ENCODE assay signal across 11 cellular contexts in the genomic region with DNA sequence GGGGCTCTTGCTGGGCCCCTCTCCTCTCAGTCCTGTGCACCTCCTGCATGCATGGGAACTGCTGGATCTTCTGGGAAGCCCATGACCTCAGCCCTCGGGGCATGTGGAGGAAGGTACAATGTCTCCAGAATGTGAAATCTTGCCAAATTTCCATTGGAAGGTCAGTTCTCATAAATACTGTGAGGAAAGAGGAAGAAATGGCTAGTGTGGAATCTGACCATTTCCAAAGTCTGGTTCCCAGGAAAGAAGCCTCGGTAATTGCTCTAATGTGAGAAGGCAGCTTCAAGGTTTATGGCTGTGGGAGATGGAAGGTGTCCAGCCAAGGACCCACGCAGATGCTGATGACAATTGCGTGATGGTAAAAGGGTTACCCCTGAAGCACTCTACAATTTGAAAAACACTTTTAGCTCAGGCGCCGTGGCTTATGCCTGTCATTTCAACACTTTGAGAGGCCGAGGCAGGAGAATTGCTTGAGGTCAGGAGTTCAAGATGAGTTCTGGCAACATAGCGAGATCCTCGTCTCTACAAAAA.
DNase-seq lines count a peak whose midpoint lies in the region; ATAC-seq and TF ChIP-seq lines count a peak whose summit lies in the region.
"Had no signal": no experiment of that assay in that cellular context is flagged by ENCODE, and none has a peak within 500 bp of the region (broad histone marks: within the 10 kb centered on the region; RNA-seq: fewer than 3 reads in every experiment).

No MANE protein-coding gene starts in this region.

- DNase-seq in NCI-H226: peak; percentile 56
- peak; percentile 49 for DNase-seq in fibroblast of gingiva (ENCODE audit: low read depth)
- no peak for DNase-seq in tibial artery
- DNase-seq in NCI-H82 treated with DMSO at 0.1 percent for 48 hours (lab: John Stamatoyannopoulos, UW; ENCODE audit: unreplicated experiment): no peak
- no peak for DNase-seq in effector memory CD8-positive, alpha-beta T cell
- DNase-seq: activated CD8-positive, alpha-beta memory T cell treated with anti-CD3 and anti-CD28 coated beads, Interleukin-2, amount 50 U/mL, for 4 hours; activated naive CD8-positive, alpha-beta T cell treated with anti-CD3 and anti-CD28 coated beads, Interleukin-2, amount 50 U/mL, for 24 hours; naive B cell had no signal

- TF ChIP-seq CTCF in tibial artery (IDR thresholded peaks at IDR 0.05): no peak

- H3K4me3 ChIP-seq in muscle layer of duodenum (ENCODE audit: low read depth in 1 of 2, low read length in 2 of 2) (peak overlapping the region in 1 of 2 donors; percentile 7), tibial artery (peak overlapping the region in 1 of 2 donors; percentile 3)

- H3K27me3 ChIP-seq in muscle layer of duodenum (ENCODE audit: low read depth, low read length) (no peaks in the 10 kb centered on the region), tibial artery (no peaks in the 10 kb centered on the region)

- no peaks in the 10 kb centered on the region for H3K9me3 ChIP-seq in muscle layer of duodenum (ENCODE audit: control insufficient read depth in 1 of 2, low read length in 2 of 2)
- no peaks in the 10 kb centered on the region for H3K9me3 ChIP-seq in tibial artery

- H3K36me3 Mint-ChIP-seq in effector memory CD8-positive, alpha-beta T cell (ENCODE audit: insufficient read depth): no peaks in the 10 kb centered on the region
- H3K36me3 Mint-ChIP-seq: naive B cell had no signal

- H3K36me3 ChIP-seq in muscle layer of duodenum (ENCODE audit: control insufficient read depth in 1 of 2, insufficient read depth in 2 of 2, low read length in 2 of 2): no peaks in the 10 kb centered on the region
- no peaks in the 10 kb centered on the region for H3K36me3 ChIP-seq in tibial artery

- H3K27me3 Mint-ChIP-seq in effector memory CD8-positive, alpha-beta T cell: peaks cover 0 to 17% of the 10 kb centered on the region in 2 donors
- H3K27me3 Mint-ChIP-seq: activated naive CD8-positive, alpha-beta T cell treated with anti-CD3 and anti-CD28 coated beads, Interleukin-2, amount 50 U/mL, for 24 hours had no signal

- intact Hi-C loops in tibial artery (cut with DNase I; ENCODE audit: low total_unique reads): no loop called here

- H3K4me3 Mint-ChIP-seq in effector memory CD8-positive, alpha-beta T cell: no peak overlapping the region
- H3K4me3 Mint-ChIP-seq: activated naive CD8-positive, alpha-beta T cell treated with anti-CD3 and anti-CD28 coated beads, Interleukin-2, amount 50 U/mL, for 24 hours; naive B cell had no signal

- no peak for ATAC-seq in HG03159 (IDR thresholded peaks at IDR 0.05; ENCODE audit: unreplicated experiment)
- no peak for ATAC-seq in HG03354 (IDR thresholded peaks at IDR 0.05; ENCODE audit: poor library complexity, severe bottlenecking, unreplicated experiment)
- no peak for ATAC-seq in effector memory CD8-positive, alpha-beta T cell (replicated peaks)
- ATAC-seq: activated naive CD8-positive, alpha-beta T cell treated with anti-CD3 and anti-CD28 coated beads, Interleukin-2, amount 50 U/mL, for 24 hours had no signal

- peak overlapping the region; percentile 76 for H3K27ac ChIP-seq in muscle layer of duodenum (ENCODE audit: low read length)
- peak overlapping the region; percentile 93 for H3K27ac ChIP-seq in tibial artery

- H3K4me1 ChIP-seq in muscle layer of duodenum (ENCODE audit: control insufficient read depth in 1 of 2, insufficient read depth in 2 of 2, low read length in 2 of 2): peaks cover 10 to 17% of the 10 kb centered on the region in 2 donors
- peaks cover 0 to 99% (median 64%) of the 10 kb centered on the region in 4 donors for H3K4me1 ChIP-seq in tibial artery

- no peak overlapping the region for H3K27ac Mint-ChIP-seq in effector memory CD8-positive, alpha-beta T cell
- H3K27ac Mint-ChIP-seq: activated naive CD8-positive, alpha-beta T cell treated with anti-CD3 and anti-CD28 coated beads, Interleukin-2, amount 50 U/mL, for 24 hours; naive B cell had no signal

- H3K9me3 Mint-ChIP-seq in effector memory CD8-positive, alpha-beta T cell: no peaks in the 10 kb centered on the region
- H3K9me3 Mint-ChIP-seq: activated naive CD8-positive, alpha-beta T cell treated with anti-CD3 and anti-CD28 coated beads, Interleukin-2, amount 50 U/mL, for 24 hours; naive B cell had no signal

- H3K4me1 Mint-ChIP-seq in effector memory CD8-positive, alpha-beta T cell (ENCODE audit: low read depth in 2 of 2): peaks cover 0 to under 1% of the 10 kb centered on the region in 2 donors
- H3K4me1 Mint-ChIP-seq: activated naive CD8-positive, alpha-beta T cell treated with anti-CD3 and anti-CD28 coated beads, Interleukin-2, amount 50 U/mL, for 24 hours had no signal

Comparison
In these comparisons a context has a peak if more than half of its experiments do, and no peak if none do; other contexts are left out.
1. DNase-seq: peak in NCI-H226 (single experiment) and fibroblast of gingiva (single experiment); none in tibial artery (0 of 2), NCI-H82 treated with DMSO at 0.1 percent for 48 hours (single experiment) and effector memory CD8-positive, alpha-beta T cell (0 of 3).